ENCODE assay signal across 16 cellular contexts in the genomic region with DNA sequence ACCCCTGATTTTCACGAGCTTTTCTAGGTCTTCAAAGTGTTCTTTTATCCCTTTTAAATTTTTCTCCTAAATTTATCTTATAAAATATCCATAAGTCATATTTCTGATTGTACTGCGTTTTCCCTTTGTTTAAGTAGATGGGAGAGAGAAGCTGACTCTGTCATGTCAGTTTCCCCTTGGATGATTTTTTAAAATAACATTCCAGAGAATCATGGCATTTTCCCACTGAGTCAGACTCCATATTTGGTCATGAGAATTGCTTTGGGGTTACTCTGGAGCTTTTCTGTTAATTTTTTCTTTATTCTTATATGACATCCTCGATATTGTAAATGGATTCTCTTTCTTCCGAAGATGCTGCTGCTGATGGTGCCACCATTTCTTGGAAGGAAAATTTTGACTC. TPM values are rescaled to one million over a fixed set of nuclear protein-coding genes. Genes with fewer than 3 reads are reported as not detected.
A peak's percentile ranks its signal among the peaks of the same experiment; 100 is the strongest.
DNase-seq lines count a peak whose midpoint lies in the region; ATAC-seq, FAIRE-seq and TF ChIP-seq lines count a peak whose summit lies in the region.
"Had no signal": no experiment of that assay in that cellular context is flagged by ENCODE, and none has a peak within 500 bp of the region (broad histone marks: within the 10 kb centered on the region; RNA-seq: fewer than 3 reads in every experiment).

No MANE protein-coding gene starts in this region.

- no peak overlapping the region for H3K4me3 Mint-ChIP-seq in naive thymus-derived CD4-positive, alpha-beta T cell

- no peak overlapping the region for H3K27ac Mint-ChIP-seq in naive thymus-derived CD4-positive, alpha-beta T cell

- no peak for TF ChIP-seq CTCF in astrocyte of the spinal cord (IDR thresholded peaks at IDR 0.05; ENCODE audit: low read depth, low read length)

- FAIRE-seq in urothelium cell line (lab: Jason Lieb, UNC), result no peak

- no peak for ATAC-seq in naive thymus-derived CD4-positive, alpha-beta T cell
- ATAC-seq: PC-3 had no signal

- H3K27me3 ChIP-seq in naive thymus-derived CD4-positive, alpha-beta T cell (ENCODE audit: control insufficient read depth in 2 of 2, insufficient read depth in 2 of 2, low read length in 2 of 2), result no peaks in the 10 kb centered on the region
- H3K27me3 ChIP-seq: ascending aorta, suprapubic skin had no signal

- H3K36me3 Mint-ChIP-seq in naive thymus-derived CD4-positive, alpha-beta T cell, result no peaks in the 10 kb centered on the region

- CTCF ChIA-PET in naive thymus-derived CD4-positive, alpha-beta T cell (lab: Charles Lee), result interaction anchor here (1.0 kb wide), 1 partner anchor 142 kb away, joined by 3 read pairs; no protein-coding TSS in a partner anchor

- H3K4me1 ChIP-seq in naive thymus-derived CD4-positive, alpha-beta T cell (ENCODE audit: control insufficient read depth in 2 of 2, insufficient read depth in 2 of 2, low read length in 2 of 2), result no peaks in the 10 kb centered on the region
- H3K4me1 ChIP-seq: ascending aorta, suprapubic skin had no signal

- DNase-seq in HCEC 1CT, result peak; percentile 78
- peak; percentile 73 for DNase-seq in astrocyte of the spinal cord (ENCODE audit: low read depth, low spot score)
- peak; percentile 63 for DNase-seq in hepatic stellate cell (ENCODE audit: low spot score)
- peak; percentile 33 for DNase-seq in urothelium cell line (ENCODE audit: low spot score)
- DNase-seq in stimulated activated CD4-positive, alpha-beta T cell treated with anti-CD3 and anti-CD28 coated beads, Interleukin-1b, Interleukin-23, amount 100 ng/mL, for 48 hours, result no peak
- no peak for DNase-seq in SHP77 (lab: John Stamatoyannopoulos, UW)
- DNase-seq in naive thymus-derived CD4-positive, alpha-beta T cell, result no peak
- DNase-seq: activated CD4-positive, alpha-beta T cell treated with anti-CD3 and anti-CD28 coated beads for 1 hour; NCI-H1436; NCI-H510A; occipital lobe; stimulated activated CD4-positive, alpha-beta T cell treated with anti-CD3 and anti-CD28 coated beads, Interleukin-12 subunit alpha, Interleukin-12 subunit beta, amount 100 ng/mL, for 4 hours had no signal

- H3K4me3 ChIP-seq in astrocyte of the spinal cord (ENCODE audit: low read depth, low read length), result no peak overlapping the region
- no peak overlapping the region for H3K4me3 ChIP-seq in naive thymus-derived CD4-positive, alpha-beta T cell (ENCODE audit: low read length)
- H3K4me3 ChIP-seq: ascending aorta, lung, suprapubic skin had no signal

- H3K9me3 Mint-ChIP-seq in naive thymus-derived CD4-positive, alpha-beta T cell, result peaks cover 0 to 1% (median 0%) of the 10 kb centered on the region in 11 donors

- peaks cover 0 to 6% (median 0%) of the 10 kb centered on the region in 7 donors for H3K4me1 Mint-ChIP-seq in naive thymus-derived CD4-positive, alpha-beta T cell

- intact Hi-C loops in naive thymus-derived CD4-positive, alpha-beta T cell (cut with micrococcal nuclease), result no loop called here

- in situ Hi-C loops in astrocyte of the spinal cord (cut with HindIII; ENCODE audit: low sequenced_read_pairs), result no loop called here

- peaks cover 6 to 36% (median 27%) of the 10 kb centered on the region in 5 donors for H3K27me3 Mint-ChIP-seq in naive thymus-derived CD4-positive, alpha-beta T cell

- H3K9me3 ChIP-seq in naive thymus-derived CD4-positive, alpha-beta T cell (ENCODE audit: control insufficient read depth in 2 of 3, low read length in 3 of 3), result no peaks in the 10 kb centered on the region
- H3K9me3 ChIP-seq: ascending aorta, suprapubic skin had no signal

- H3K36me3 ChIP-seq in naive thymus-derived CD4-positive, alpha-beta T cell (ENCODE audit: control insufficient read depth in 2 of 3, insufficient read depth in 3 of 3, low read length in 3 of 3), result no peaks in the 10 kb centered on the region
- H3K36me3 ChIP-seq: suprapubic skin had no signal

- POLR2A ChIA-PET in naive thymus-derived CD4-positive, alpha-beta T cell (lab: Charles Lee), result no interaction called here

- no peak overlapping the region for H3K27ac ChIP-seq in naive thymus-derived CD4-positive, alpha-beta T cell (ENCODE audit: low read depth, low read length)
- H3K27ac ChIP-seq: ascending aorta, suprapubic skin had no signal

RNA-seq across cellular contexts. Expression of gene UMPS, which starts 28.6 kb away (rescaled TPM):
- 10 to 100 TPM; 13.2 to 34.8 (median 24.8) TPM for total RNA-seq in naive thymus-derived CD4-positive, alpha-beta T cell
- polyA plus RNA-seq in naive thymus-derived CD4-positive, alpha-beta T cell, result 10 to 100 TPM; 22.8 to 41.8 TPM

Comparison
In these comparisons a context has a peak if more than half of its experiments do, and no peak if none do; other contexts are left out.
1. DNase-seq: peak in HCEC 1CT (single experiment), astrocyte of the spinal cord (single experiment), hepatic stellate cell (single experiment) and urothelium cell line (single experiment); none in stimulated activated CD4-positive, alpha-beta T cell treated with anti-CD3 and anti-CD28 coated beads, Interleukin-1b, Interleukin-23, amount 100 ng/mL, for 48 hours (single experiment), SHP77 (0 of 2) and naive thymus-derived CD4-positive, alpha-beta T cell (0 of 9).